ENCODE assay signal across 18 cellular contexts in genomic region chr6:95685817-95686216, GRCh38.
"Had no signal": no experiment of that assay in that cellular context is flagged by ENCODE, and none has a peak within 500 bp of the region (broad histone marks: within the 10 kb centered on the region; RNA-seq: fewer than 3 reads in every experiment).

No MANE protein-coding gene starts in this region.

- H3K4me3 ChIP-seq: breast epithelium, left lung, mucosa of descending colon, right atrium auricular region, suprapubic skin had no signal

- H3K27me3 ChIP-seq: breast epithelium, foreskin keratinocyte, left lung, right atrium auricular region, suprapubic skin had no signal

- H3K4me1 ChIP-seq: breast epithelium, foreskin keratinocyte, left lung, suprapubic skin had no signal

- H3K36me3 ChIP-seq: breast epithelium, left lung, right atrium auricular region, suprapubic skin had no signal

- ATAC-seq: activated naive CD8-positive, alpha-beta T cell treated with anti-CD3 and anti-CD28 coated beads, Interleukin-2, amount 50 U/mL, for 24 hours; activated T-helper 17 cell treated with anti-CD3 and anti-CD28 coated beads, Interleukin-2, amount 50 U/mL, for 72 hours; foreskin keratinocyte; left lung; mucosa of descending colon; naive thymus-derived CD4-positive, alpha-beta T cell; stimulated activated naive CD8-positive, alpha-beta T cell treated with anti-CD3 and anti-CD28 coated beads, Interleukin-15, Interleukin-2, amounts not matched to agents 100 U/mL and 50 U/mL, for 24 hours had no signal

- DNase-seq: activated CD4-positive, alpha-beta T cell treated with anti-CD3 and anti-CD28 coated beads, Interleukin-2, amount 50 U/mL, for 48 hours; activated naive CD4-positive, alpha-beta T cell treated with anti-CD3 and anti-CD28 coated beads for 36 hours; activated naive CD8-positive, alpha-beta T cell treated with anti-CD3 and anti-CD28 coated beads, Interleukin-2, amount 50 U/mL, for 24 hours; aorta; effector memory CD4-positive, alpha-beta T cell; foreskin keratinocyte; islet precursor cell; left lung; mucosa of descending colon; naive thymus-derived CD4-positive, alpha-beta T cell; nucleus accumbens; stimulated activated CD4-positive, alpha-beta T cell treated with anti-CD3 and anti-CD28 coated beads, Interleukin-4, amount 100 ng/mL, for 24 hours; stimulated activated naive CD8-positive, alpha-beta T cell treated with anti-CD3 and anti-CD28 coated beads, Interleukin-15, Interleukin-2, amounts not matched to agents 100 U/mL and 50 U/mL, for 24 hours; T1000 had no signal

- H3K9me3 ChIP-seq: breast epithelium, left lung, mucosa of descending colon, right atrium auricular region, suprapubic skin had no signal
